ENCODE assay signal across 12 cellular contexts in genomic region chr1:35047188-35047858, GRCh38. TPM values are rescaled to one million over a fixed set of nuclear protein-coding genes. Genes with fewer than 3 reads are reported as not detected.
DNase-seq lines count a peak whose midpoint lies in the region; ATAC-seq, FAIRE-seq and TF ChIP-seq lines count a peak whose summit lies in the region.
"Had no signal": no experiment of that assay in that cellular context is flagged by ENCODE, and none has a peak within 500 bp of the region (broad histone marks: within the 10 kb centered on the region; RNA-seq: fewer than 3 reads in every experiment).

No MANE protein-coding gene starts in this region.

- no peak overlapping the region for H3K4me2 ChIP-seq in Karpas-422 (ENCODE audit: low read depth, low read length, poor library complexity, severe bottlenecking)
- H3K4me2 ChIP-seq in GM12878 (ENCODE audit: control insufficient read depth, insufficient read depth) = no peak overlapping the region

- RAD21 ChIA-PET in GM12878 (lab: Charles Lee; ENCODE audit: unreplicated experiment) = no interaction called here

- H3K27ac ChIP-seq in Karpas-422 (ENCODE audit: low read length) = no peak overlapping the region
- H3K27ac ChIP-seq in GM12878 (ENCODE audit: control insufficient read depth, insufficient read depth) = no peak overlapping the region

- no peaks in the 10 kb centered on the region for H3K27me3 ChIP-seq in BJ (ENCODE audit: control insufficient read depth, insufficient read depth, low read length)
- H3K27me3 ChIP-seq in Karpas-422 (ENCODE audit: low read length) = no peaks in the 10 kb centered on the region
- H3K27me3 ChIP-seq in GM12878 (replicated peaks in 1 of 2; ENCODE audit: control insufficient read depth in 2 of 2, insufficient read depth in 2 of 2, low read length in 1 of 2) = no peaks in the 10 kb centered on the region
- no peaks in the 10 kb centered on the region for H3K27me3 ChIP-seq in kidney epithelial cell (ENCODE audit: control insufficient read depth, insufficient read depth, low read length)

- H3K36me3 ChIP-seq in BJ (ENCODE audit: control insufficient read depth, insufficient read depth, low read length) (no peaks in the 10 kb centered on the region), Karpas-422 (ENCODE audit: insufficient read depth, low read length) (no peaks in the 10 kb centered on the region), GM12878 (ENCODE audit: control insufficient read depth in 2 of 2, insufficient read depth in 2 of 2, low read length in 1 of 2) (no peaks in the 10 kb centered on the region), kidney epithelial cell (ENCODE audit: control insufficient read depth, insufficient read depth, low read length) (no peaks in the 10 kb centered on the region)

- BruUV-seq in GM12878 (replicated peaks; lab: Mats Ljungman, UMichigan) = no TSS peak

- POLR2A ChIA-PET in BJ (lab: Charles Lee) = no interaction called here
- POLR2A ChIA-PET in GM12878 (lab: Charles Lee) = interaction anchor here (1.0 kb wide), 1 partner anchor 31 kb away, joined by 3 read pairs; no protein-coding TSS in a partner anchor

- 0% methylated on average over 2 of the region's 2 CpGs for WGBS in GM12878 (ENCODE audit: insufficient coverage, insufficient replicate concordance, low lambda C conversion rate, missing lambda C conversion rate)

- CTCF ChIA-PET in BJ (lab: Yijun Ruan, JAX) (interaction anchor here (1.2 kb wide), 1 partner anchor 609 kb away, joined by 3 read pairs; no protein-coding TSS in a partner anchor), GM12878 (lab: Yijun Ruan, JAX) (interaction anchor here (1.2 to 1.9 kb wide), 3 partner anchors 15 to 176 kb away, joined by 3 to 5 read pairs (median 3); no protein-coding TSS in a partner anchor)

- TF ChIP-seq POLR2A in GM12878 (IDR thresholded peaks at IDR 0.05; ENCODE audit: low read depth, low read length) = no peak

- TF ChIP-seq EP300 in GM12878 (IDR thresholded peaks at IDR 0.05; ENCODE audit: borderline replicate concordance in 1 of 2, control insufficient read depth in 1 of 2, low read depth in 2 of 2, low read length in 2 of 2) = no peak

- ATAC-seq in GM12878 (peak; percentile 47; the same call in 2 of the 3 replicates), GM21390 (IDR thresholded peaks at IDR 0.05; ENCODE audit: unreplicated experiment) (no peak)

- H3K4me3 ChIP-seq in BJ (ENCODE audit: low read depth, low read length) (no peak overlapping the region), Karpas-422 (ENCODE audit: low read length) (no peak overlapping the region), GM12878 (no peak overlapping the region), kidney epithelial cell (ENCODE audit: low read depth, low read length) (no peak overlapping the region)

- TF ChIP-seq RAD21 in GM12878 (IDR thresholded peaks at IDR 0.05; ENCODE audit: insufficient read depth, low read depth, low read length) = no peak

- no peak overlapping the region for H2AFZ ChIP-seq in Karpas-422 (ENCODE audit: low read length)
- H2AFZ ChIP-seq in GM12878 (ENCODE audit: control insufficient read depth, low read depth, low read length) = no peak overlapping the region; the same call in 1 of the 2 replicates

- DNase-seq in BJ (ENCODE audit: low read depth) = peak; percentile 85
- peak; percentile 50 for DNase-seq in Karpas-422
- no peak for DNase-seq in GM12878 (ENCODE audit: low read depth, low spot score)
- DNase-seq in kidney epithelial cell (ENCODE audit: low read depth) = peak; percentile 76
- no peak for DNase-seq in activated CD4-positive, CD25-positive, alpha-beta regulatory T cell treated with anti-CD3 and anti-CD28 coated beads, Interleukin-2, amount 50 U/mL, for 72 hours
- DNase-seq in DMS114 treated with DMSO at 0.1 percent for 48 hours (lab: John Stamatoyannopoulos, UW; ENCODE audit: unreplicated experiment) = no peak
- no peak for DNase-seq in putamen (ENCODE audit: low spot score)
- DNase-seq: activated effector memory CD4-positive, alpha-beta T cell treated with Interleukin-2 at 50 U/mL for 16 hours; DMS79 treated with DMSO at 0.1 percent for 48 hours; NCI-H187; T-helper 2 cell had no signal

- no peak for FAIRE-seq in GM12878 (lab: Jason Lieb, UNC)

- in situ Hi-C loops in GM12878 (cut with MboI) = no loop called here

- no peaks in the 10 kb centered on the region for H3K9me2 ChIP-seq in Karpas-422 (replicated peaks; ENCODE audit: insufficient read depth, low read length)

- intact Hi-C loops in GM12878 (cut with micrococcal nuclease; ENCODE audit: unreplicated experiment) = no loop called here

- H4K20me1 ChIP-seq in Karpas-422 (ENCODE audit: insufficient read depth, low read depth, low read length) (no peaks in the 10 kb centered on the region), GM12878 (ENCODE audit: control insufficient read depth, insufficient read depth) (no peaks in the 10 kb centered on the region)

- SMC1A ChIA-PET in GM12878 (lab: Charles Lee; ENCODE audit: uncharacterized antibody, unreplicated experiment) = interaction anchor here (1.8 kb wide), 1 partner anchor 17 kb away, joined by 5 read pairs; no protein-coding TSS in a partner anchor

- H3K9me3 ChIP-seq in Karpas-422 (ENCODE audit: low read length) (no peaks in the 10 kb centered on the region), GM12878 (replicated peaks; ENCODE audit: control insufficient read depth, insufficient read depth, low read length) (no peaks in the 10 kb centered on the region)

- H3K9ac ChIP-seq in Karpas-422 (ENCODE audit: low read length) (no peak overlapping the region), GM12878 (ENCODE audit: control insufficient read depth, insufficient read depth, low read length) (no peak overlapping the region)

- peaks cover 15% of the 10 kb centered on the region for H3K4me1 ChIP-seq in Karpas-422 (ENCODE audit: low read length)
- no peaks in the 10 kb centered on the region for H3K4me1 ChIP-seq in GM12878 (ENCODE audit: control insufficient read depth, insufficient read depth, low read length)

- H3K79me2 ChIP-seq in Karpas-422 (ENCODE audit: low read length) (no peaks in the 10 kb centered on the region), GM12878 (ENCODE audit: control insufficient read depth, insufficient read depth, low read length) (no peaks in the 10 kb centered on the region)

- TF ChIP-seq CTCF in BJ (IDR thresholded peaks at IDR 0.05; ENCODE audit: insufficient read depth, low read depth, low read length) (no peak), GM12878 (IDR thresholded peaks at IDR 0.05 in 2 of 3, conservative IDR thresholded peaks at IDR 0.05 in 1 of 3; ENCODE audit: control insufficient read depth in 2 of 3, extremely low read depth in 1 of 3, insufficient read depth in 1 of 3, low read depth in 3 of 3, low read length in 3 of 3) (0 out of 6 replicates have a peak, but pooled peaks of 1 of the 3 experiments have one; percentile 2), kidney epithelial cell (IDR thresholded peaks at IDR 0.05; ENCODE audit: insufficient read depth, low read length, poor library complexity, severe bottlenecking) (no peak)

TF ChIP-seq in GM12878, 131 proteins besides CTCF, POLR2A, EP300 and RAD21:
- peak; percentile 27 for TF ChIP-seq MEF2B (IDR thresholded peaks at IDR 0.05; ENCODE audit: partially characterized antibody, poor library complexity, severe bottlenecking)
- no peak for TF ChIP-seq ZNF384 (IDR thresholded peaks at IDR 0.05; ENCODE audit: borderline replicate concordance, low read depth, low read length)
- TF ChIP-seq CREM (IDR thresholded peaks at IDR 0.05; ENCODE audit: low read depth) = no peak

RNA-seq across cellular contexts. Expression of gene ZMYM6, which starts 15.6 kb away (rescaled TPM):
- polyA plus RNA-seq in BJ (2011; rRNA removed) (11.1 and 13.8 TPM in 2 replicates), GM12878 (2011; rRNA removed) (14.2 and 20.4 TPM in 2 replicates), GM12878 (2014; fragmentation: Illumina TruSeq; extraction: Trizol) (16.3 and 19.2 TPM in 2 replicates), GM12878 (2014; fragmentation: Nextera tagmentation; extraction: Ambion mirVana) (1 to 10 TPM; 8.2 to 8.9 TPM), GM12878 (2014; rRNA removed) (14.6 and 17.1 TPM in 2 replicates), GM12878 (2016; fragmentation: Nextera tagmentation; extraction: Ambion mirVana) (10 to 100 TPM; 12.3 to 14.0 TPM)
- 11.5 and 21.2 TPM in 2 replicates for polyA minus RNA-seq in BJ (2011; rRNA and poly(A)+ RNA removed)
- total RNA-seq in Karpas-422 (2014; rRNA removed; shearing (Covaris generic); ENCODE audit: low replicate concordance) = 18.9 and 43.5 TPM in 2 replicates
- total RNA-seq in GM12878 (2013; cell fraction: nucleolus; rRNA removed) = 117 and 126 TPM in 2 replicates
- total RNA-seq in GM12878 (2014; rRNA removed) (14.0 and 16.5 TPM in 2 replicates), GM12878 (2014; rRNA removed; fragmentation: Illumina TruSeq; extraction: Trizol) (14.1 and 14.3 TPM in 2 replicates), GM12878 (2021) (11.9 and 16.7 TPM in 2 replicates), kidney epithelial cell (17.0 and 17.4 TPM in 2 replicates)
- 7.2 TPM for polyA plus RNA-seq in GM12878 (2011; ENCODE audit: low read depth)
- 7.1 and 9.9 TPM in 2 replicates for polyA plus RNA-seq in GM12878 (2011; cell fraction: cytosol; rRNA removed)
- 22.0 and 27.2 TPM in 2 replicates for polyA plus RNA-seq in GM12878 (2011; cell fraction: nucleus; rRNA removed)
- polyA plus RNA-seq in GM12878 (2012) = 13.3 and 17.0 TPM in 2 replicates
- 17.1 and 30.8 TPM in 2 replicates for polyA minus RNA-seq in GM12878 (2011; rRNA and poly(A)+ RNA removed)
- polyA minus RNA-seq in GM12878 (2011; cell fraction: cytosol; rRNA and poly(A)+ RNA removed) = 5.2 and 6.9 TPM in 2 replicates
- 21.4 and 41.3 TPM in 2 replicates for polyA minus RNA-seq in GM12878 (2011; cell fraction: nucleus; rRNA and poly(A)+ RNA removed)

RNA-seq across cellular contexts. Expression of gene ZMYM1, which starts 31.9 kb away (rescaled TPM):
- polyA plus RNA-seq in BJ (2011; rRNA removed) = 7.0 and 12.5 TPM in 2 replicates
- polyA minus RNA-seq in BJ (2011; rRNA and poly(A)+ RNA removed) = 16.0 and 18.9 TPM in 2 replicates
- total RNA-seq in Karpas-422 (2014; rRNA removed; shearing (Covaris generic); ENCODE audit: low replicate concordance) = 10.1 and 40.8 TPM in 2 replicates
- 13.1 and 23.6 TPM in 2 replicates for total RNA-seq in GM12878 (2013; cell fraction: nucleolus; rRNA removed)
- 0.96 and 3.9 TPM in 2 replicates for total RNA-seq in GM12878 (2014; rRNA removed)
- total RNA-seq in GM12878 (2014; rRNA removed; fragmentation: Illumina TruSeq; extraction: Trizol) = 1.7 and 2.3 TPM in 2 replicates
- total RNA-seq in GM12878 (2021) = 1.8 and 2.6 TPM in 2 replicates
- 0.31 TPM for polyA plus RNA-seq in GM12878 (2011; ENCODE audit: low read depth)
- polyA plus RNA-seq in GM12878 (2011; rRNA removed) = 5.0 and 5.2 TPM in 2 replicates
- 1.4 and 3.1 TPM in 2 replicates for polyA plus RNA-seq in GM12878 (2011; cell fraction: cytosol; rRNA removed)
- 2.3 and 3.7 TPM in 2 replicates for polyA plus RNA-seq in GM12878 (2011; cell fraction: nucleus; rRNA removed)
- 0.66 and 0.94 TPM in 2 replicates for polyA plus RNA-seq in GM12878 (2012)
- 1.6 and 2.0 TPM in 2 replicates for polyA plus RNA-seq in GM12878 (2014; fragmentation: Illumina TruSeq; extraction: Trizol)
- 1 to 10 TPM in 1 of 2 experiments, under 1 TPM in 1; 0.68 to 2.1 TPM for polyA plus RNA-seq in GM12878 (2014; fragmentation: Nextera tagmentation; extraction: Ambion mirVana)
- polyA plus RNA-seq in GM12878 (2014; rRNA removed) = 0.58 and 0.89 TPM in 2 replicates
- 1 to 10 TPM in 1 of 2 experiments, under 1 TPM in 1; 0.45 to 1.1 TPM for polyA plus RNA-seq in GM12878 (2016; fragmentation: Nextera tagmentation; extraction: Ambion mirVana)
- polyA minus RNA-seq in GM12878 (2011; rRNA and poly(A)+ RNA removed) = 5.5 and 9.3 TPM in 2 replicates
- polyA minus RNA-seq in GM12878 (2011; cell fraction: cytosol; rRNA and poly(A)+ RNA removed) = 2.5 and 4.6 TPM in 2 replicates
- polyA minus RNA-seq in GM12878 (2011; cell fraction: nucleus; rRNA and poly(A)+ RNA removed) = 1.6 and 3.0 TPM in 2 replicates
- total RNA-seq in kidney epithelial cell = 12.3 and 13.0 TPM in 2 replicates

Comparison
In these comparisons a context has a peak if more than half of its experiments do, and no peak if none do; other contexts are left out.
1. DNase-seq: peak in BJ (single experiment), Karpas-422 (single experiment) and kidney epithelial cell (single experiment); none in GM12878 (single experiment), activated CD4-positive, CD25-positive, alpha-beta regulatory T cell treated with anti-CD3 and anti-CD28 coated beads, Interleukin-2, amount 50 U/mL, for 72 hours (single experiment), DMS114 treated with DMSO at 0.1 percent for 48 hours (single experiment) and putamen (single experiment).